ENCODE assay signal across 15 cellular contexts in genomic region chr14:92475451-92476187, GRCh38. TPM values are rescaled to one million over a fixed set of nuclear protein-coding genes. Genes with fewer than 3 reads are reported as not detected.
DNase-seq lines count a peak whose midpoint lies in the region; ATAC-seq and TF ChIP-seq lines count a peak whose summit lies in the region.
"Had no signal": no experiment of that assay in that cellular context is flagged by ENCODE, and none has a peak within 500 bp of the region (broad histone marks: within the 10 kb centered on the region; RNA-seq: fewer than 3 reads in every experiment).

No MANE protein-coding gene starts in this region.

- H3K27me3 Mint-ChIP-seq in endothelial cell (ENCODE audit: unreplicated experiment): no peaks in the 10 kb centered on the region
- H3K27me3 Mint-ChIP-seq: activated naive CD8-positive, alpha-beta T cell had no signal

- no peaks in the 10 kb centered on the region for H3K27me3 ChIP-seq in adipocyte (replicated peaks; ENCODE audit: control insufficient read depth, insufficient read depth, low read length)
- H3K27me3 ChIP-seq in left ventricle myocardium inferior (ENCODE audit: low read depth): no peaks in the 10 kb centered on the region
- no peaks in the 10 kb centered on the region for H3K27me3 ChIP-seq in gastrocnemius medialis

- no peak overlapping the region for H3K4me3 Mint-ChIP-seq in endothelial cell (ENCODE audit: unreplicated experiment)
- H3K4me3 Mint-ChIP-seq: activated naive CD8-positive, alpha-beta T cell; CD4-positive, CD25-positive, alpha-beta regulatory T cell; nephron had no signal

- TF ChIP-seq POLR2A in gastrocnemius medialis (IDR thresholded peaks at IDR 0.05): peak in 1 of 2 donors; percentile 17

- no peak overlapping the region for H3K27ac Mint-ChIP-seq in endothelial cell (ENCODE audit: unreplicated experiment)
- H3K27ac Mint-ChIP-seq: activated naive CD8-positive, alpha-beta T cell; CD4-positive, CD25-positive, alpha-beta regulatory T cell; nephron had no signal

- no peaks in the 10 kb centered on the region for H3K36me3 ChIP-seq in adipocyte (ENCODE audit: control insufficient read depth, insufficient read depth, low read length, severe bottlenecking)
- no peaks in the 10 kb centered on the region for H3K36me3 ChIP-seq in left ventricle myocardium inferior
- H3K36me3 ChIP-seq in gastrocnemius medialis: no peaks in the 10 kb centered on the region

- H3K9me3 Mint-ChIP-seq in endothelial cell (ENCODE audit: unreplicated experiment): no peaks in the 10 kb centered on the region

- no peak overlapping the region for H3K4me3 ChIP-seq in adipocyte (ENCODE audit: low read length)
- H3K4me3 ChIP-seq in left ventricle myocardium inferior: no peak overlapping the region
- H3K4me3 ChIP-seq in gastrocnemius medialis: no peak overlapping the region

- H3K4me1 ChIP-seq in adipocyte (ENCODE audit: control insufficient read depth, insufficient read depth, low read length) (peaks cover 40% of the 10 kb centered on the region), left ventricle myocardium inferior (peaks cover 27% of the 10 kb centered on the region), gastrocnemius medialis (no peaks in the 10 kb centered on the region)

- TF ChIP-seq CTCF in left ventricle myocardium inferior (IDR thresholded peaks at IDR 0.05; ENCODE audit: borderline replicate concordance): no peak
- no peak for TF ChIP-seq CTCF in gastrocnemius medialis (IDR thresholded peaks at IDR 0.05 in 4 of 5, conservative IDR thresholded peaks at IDR 0.05 in 1 of 5)
- no peak for TF ChIP-seq CTCF in endothelial cell (IDR thresholded peaks at IDR 0.05; ENCODE audit: unreplicated experiment)

- H3K9ac ChIP-seq in adipocyte (ENCODE audit: low read length): no peak overlapping the region

- H3K27ac ChIP-seq in left ventricle myocardium inferior (replicated peaks) (peak overlapping the region; percentile 68), gastrocnemius medialis (peak overlapping the region; percentile 29 to 56 (median 44))

- intact Hi-C loops in left ventricle myocardium inferior (cut with micrococcal nuclease): no loop called here
- intact Hi-C loops in gastrocnemius medialis (cut with DNase I; ENCODE audit: low total_unique reads): no loop called here

- DNase-seq in KBM-7: peak; percentile 42
- DNase-seq in adipocyte (ENCODE audit: low read depth): peak; percentile 89
- DNase-seq in left ventricle myocardium inferior: peak; percentile 68
- peak; percentile 41 to 69 for DNase-seq in gastrocnemius medialis
- no peak for DNase-seq in endothelial cell (ENCODE audit: low spot score)
- DNase-seq in DMS 273 (lab: John Stamatoyannopoulos, UW; ENCODE audit: unreplicated experiment): no peak
- DNase-seq: activated CD4-positive, alpha-beta T cell treated with anti-CD3 and anti-CD28 coated beads, Interleukin-2, amount 50 U/mL, for 1 hour; CD4-positive, CD25-positive, alpha-beta regulatory T cell; NCI-H524; stimulated activated CD4-positive, alpha-beta T cell treated with anti-CD3 and anti-CD28 coated beads, Interleukin-4, amount 100 ng/mL, for 24 hours; SW 1271 had no signal

- H3K36me3 Mint-ChIP-seq in endothelial cell (ENCODE audit: low read depth, unreplicated experiment): no peaks in the 10 kb centered on the region
- H3K36me3 Mint-ChIP-seq: activated naive CD8-positive, alpha-beta T cell had no signal

- in situ Hi-C loops in KBM-7 (cut with MboI; ENCODE audit: low pct_unique_long_range_greater_than_20kb, low sequenced_read_pairs) (no loop called here), gastrocnemius medialis (cut with MboI; ENCODE audit: low sequenced_read_pairs in 4 of 4) (no loop called here)

- no peaks in the 10 kb centered on the region for H3K9me3 ChIP-seq in adipocyte (ENCODE audit: control insufficient read depth, low read length)
- H3K9me3 ChIP-seq in left ventricle myocardium inferior (replicated peaks): peaks cover 7% of the 10 kb centered on the region
- H3K9me3 ChIP-seq in gastrocnemius medialis: no peaks in the 10 kb centered on the region

- peaks cover 4% of the 10 kb centered on the region for H3K4me1 Mint-ChIP-seq in endothelial cell (ENCODE audit: unreplicated experiment)
- H3K4me1 Mint-ChIP-seq: CD4-positive, CD25-positive, alpha-beta regulatory T cell had no signal

- ATAC-seq in gastrocnemius medialis (peak; percentile 59 to 62), HG03025 (IDR thresholded peaks at IDR 0.05; ENCODE audit: low FRiP score, unreplicated experiment) (no peak), GM19035 (IDR thresholded peaks at IDR 0.05; ENCODE audit: unreplicated experiment) (no peak)

RNA-seq across cellular contexts. Expression of gene RIN3, which starts 38.0 kb away (rescaled TPM):
- total RNA-seq in left ventricle myocardium inferior (13.8 TPM), gastrocnemius medialis (1 to 10 TPM; 2.1 to 3.7 (median 2.6) TPM), endothelial cell (ENCODE audit: unreplicated experiment) (25.8 TPM)

Comparison
In these comparisons a context has a peak if more than half of its experiments do, and no peak if none do; other contexts are left out.
1. DNase-seq: peak in KBM-7 (single experiment), adipocyte (single experiment), left ventricle myocardium inferior (single experiment) and gastrocnemius medialis (2 of 2); none in endothelial cell (single experiment) and DMS 273 (single experiment).
2. ATAC-seq: peak in gastrocnemius medialis (2 of 2); none in HG03025 (single experiment) and GM19035 (single experiment).